In genomic region chr21:46189959-46190490, GRCh38 we compare ENCODE assay signal across 1 cellular context.
TF ChIP-seq lines count a peak whose summit lies in the region.

No MANE protein-coding gene starts in this region.

TF ChIP-seq in GM23338, 12 proteins besides CTCF, POLR2A, EP300 and RAD21 (continued from another document):
- TF ChIP-seq ZNF462 (CRISPR knock-in tag; IDR thresholded peaks at IDR 0.05) = no peak
- no peak for TF ChIP-seq EZH2 (IDR thresholded peaks at IDR 0.05; ENCODE audit: low read depth, unreplicated experiment)
- TF ChIP-seq ZNF331 (CRISPR knock-in tag; IDR thresholded peaks at IDR 0.05; ENCODE audit: low read depth) = no peak
- TF ChIP-seq REST (IDR thresholded peaks at IDR 0.05; ENCODE audit: unreplicated experiment) = no peak
- no peak for TF ChIP-seq JUNB (IDR thresholded peaks at IDR 0.05; ENCODE audit: unreplicated experiment)
